7 cellular contexts compared by ENCODE assay signal in genomic region chr20:14337400-14338171, GRCh38. TPM values are rescaled to one million over a fixed set of nuclear protein-coding genes. Genes with fewer than 3 reads are reported as not detected.
DNase-seq lines count a peak whose midpoint lies in the region; ATAC-seq and TF ChIP-seq lines count a peak whose summit lies in the region.

FLRT3 (minus strand) TSS chr20:14337612; CDS start chr20:14327506, 10,106 bp downstream.

- H3K27ac Mint-ChIP-seq in stimulated activated memory B cell treated with anti-CD40 and anti-IgM and Interleukin-4, amounts not matched to agents 10 μg/mL and 1 μg/mL and 100 μg/mL, for 72 hours: no peak within 1 kb of the TSS

- H3K36me3 Mint-ChIP-seq in stimulated activated memory B cell treated with anti-CD40 and anti-IgM and Interleukin-4, amounts not matched to agents 10 μg/mL and 1 μg/mL and 100 μg/mL, for 72 hours: no peaks in the 10 kb centered on the region

- no peaks in the 10 kb centered on the region for H3K27me3 Mint-ChIP-seq in stimulated activated memory B cell treated with anti-CD40 and anti-IgM and Interleukin-4, amounts not matched to agents 10 μg/mL and 1 μg/mL and 100 μg/mL, for 72 hours

- peak; percentile 79 for TF ChIP-seq CTCF in GM12872 (IDR thresholded peaks at IDR 0.05; ENCODE audit: insufficient read depth, low read depth, low read length)
- peak; percentile 71 for TF ChIP-seq CTCF in KMS-11 (conservative IDR thresholded peaks at IDR 0.05; ENCODE audit: low read depth, low read length)
- peak; percentile 43 for TF ChIP-seq CTCF in colonic mucosa (IDR thresholded peaks at IDR 0.05)
- peak; percentile 68 for TF ChIP-seq CTCF in kidney epithelial cell (IDR thresholded peaks at IDR 0.05; ENCODE audit: insufficient read depth, low read length, poor library complexity, severe bottlenecking)

- H3K9ac ChIP-seq in KMS-11: no peak within 1 kb of the TSS; the same call in 1 of the 2 replicates
- peak within 1 kb of the TSS; percentile 28 to 64 for H3K9ac ChIP-seq in colonic mucosa (ENCODE audit: low read depth in 2 of 2, low read length in 2 of 2)

- no peaks in the 10 kb centered on the region for H3K36me3 ChIP-seq in H7 (replicated peaks; ENCODE audit: control insufficient read depth, insufficient read depth, low read length)
- no peaks in the 10 kb centered on the region for H3K36me3 ChIP-seq in KMS-11 (ENCODE audit: insufficient read depth)
- H3K36me3 ChIP-seq in colonic mucosa: no peaks in the 10 kb centered on the region
- H3K36me3 ChIP-seq in kidney epithelial cell (ENCODE audit: control insufficient read depth, insufficient read depth, low read length): no peaks in the 10 kb centered on the region

- H3K27ac ChIP-seq in KMS-11: no peak within 1 kb of the TSS
- H3K27ac ChIP-seq in colonic mucosa: no peak within 1 kb of the TSS

- no peaks in the 10 kb centered on the region for H3K79me2 ChIP-seq in KMS-11 (ENCODE audit: insufficient read depth, low read depth)

- peak within 1 kb of the TSS; percentile 29 for H3K4me3 ChIP-seq in H7 (ENCODE audit: insufficient read depth, low read depth, low read length)
- H3K4me3 ChIP-seq in KMS-11 (IDR thresholded peaks at IDR 0.05; ENCODE audit: insufficient read depth, low read depth, low read length): no peak within 1 kb of the TSS
- H3K4me3 ChIP-seq in colonic mucosa: peak within 1 kb of the TSS; percentile 29
- H3K4me3 ChIP-seq in kidney epithelial cell (ENCODE audit: low read depth, low read length): peak within 1 kb of the TSS; percentile 74

- DNase-seq in H7 (peak; percentile 28), OCI-M1 (lab: John Stamatoyannopoulos, UW) (peak; percentile 64), colonic mucosa (peak; percentile 81), kidney epithelial cell (ENCODE audit: low read depth) (peak; percentile 99)

- H4K20me1 ChIP-seq in KMS-11 (ENCODE audit: insufficient read depth): no peaks in the 10 kb centered on the region

- H3K4me1 ChIP-seq in KMS-11 (ENCODE audit: low read depth, poor library complexity, severe bottlenecking) (no peaks in the 10 kb centered on the region), colonic mucosa (no peaks in the 10 kb centered on the region)

- peak within 1 kb of the TSS; percentile 47 for H3K4me3 Mint-ChIP-seq in stimulated activated memory B cell treated with anti-CD40 and anti-IgM and Interleukin-4, amounts not matched to agents 10 μg/mL and 1 μg/mL and 100 μg/mL, for 72 hours

- peak; percentile 77 for ATAC-seq in stimulated activated memory B cell treated with anti-CD40 and anti-IgM and Interleukin-4, amounts not matched to agents 10 μg/mL and 1 μg/mL and 100 μg/mL, for 72 hours

- H2AFZ ChIP-seq in KMS-11 (ENCODE audit: low read depth): peak within 1 kb of the TSS; percentile 57; the same call in 1 of the 2 replicates

- H3K4me1 Mint-ChIP-seq in stimulated activated memory B cell treated with anti-CD40 and anti-IgM and Interleukin-4, amounts not matched to agents 10 μg/mL and 1 μg/mL and 100 μg/mL, for 72 hours: no peaks in the 10 kb centered on the region

- intact Hi-C loops in colonic mucosa (cut with DNase I): loop anchor here (5.0 kb wide), 1 partner anchor 900 kb away; no protein-coding TSS in a partner anchor

- H3K4me2 ChIP-seq in KMS-11: 0 out of 2 replicates have a peak within 1 kb of the TSS, but pooled peaks have one; percentile 27

- no peaks in the 10 kb centered on the region for H3K27me3 ChIP-seq in H7 (ENCODE audit: control insufficient read depth, insufficient read depth, low read length)
- no peaks in the 10 kb centered on the region for H3K27me3 ChIP-seq in KMS-11 (ENCODE audit: insufficient read depth, low read depth)
- no peaks in the 10 kb centered on the region for H3K27me3 ChIP-seq in colonic mucosa
- no peaks in the 10 kb centered on the region for H3K27me3 ChIP-seq in kidney epithelial cell (ENCODE audit: control insufficient read depth, insufficient read depth, low read length)

- H3K9me3 ChIP-seq in colonic mucosa: no peaks in the 10 kb centered on the region

- no peaks in the 10 kb centered on the region for H3K9me3 Mint-ChIP-seq in stimulated activated memory B cell treated with anti-CD40 and anti-IgM and Interleukin-4, amounts not matched to agents 10 μg/mL and 1 μg/mL and 100 μg/mL, for 72 hours

RNA-seq across cellular contexts. Expression of gene FLRT3, which starts in this region (rescaled TPM):
- 1.7 and 3.2 TPM in 2 replicates for total RNA-seq in H7 (2014; rRNA removed; shearing (Covaris generic))
- 1 to 10 TPM in 1 of 2 donors, under 1 TPM in 1; 0.86 to 4.6 TPM for total RNA-seq in colonic mucosa
- 3.3 and 3.9 TPM in 2 replicates for total RNA-seq in kidney epithelial cell

Comparison
In these comparisons a context has a peak if more than half of its experiments do, and no peak if none do; other contexts are left out.
1. DNase-seq: peak in every context shown above with its lines; median percentile 99 in kidney epithelial cell; 81 in colonic mucosa; 64 in OCI-M1; 28 in H7.